In genomic region chr2:127360242-127360641, GRCh38 we compare ENCODE assay signal across 6 cellular contexts. TPM values are rescaled to one million over a fixed set of nuclear protein-coding genes. Genes with fewer than 3 reads are reported as not detected.
"Had no signal": no experiment of that assay in that cellular context is flagged by ENCODE, and none has a peak within 500 bp of the region (broad histone marks: within the 10 kb centered on the region; RNA-seq: fewer than 3 reads in every experiment).

No MANE protein-coding gene starts in this region.

- H3K9me3 ChIP-seq: HAP-1 had no signal

- H3K27ac Mint-ChIP-seq: HFFc6 had no signal

- H3K9me3 Mint-ChIP-seq: GM23338, HFFc6 had no signal

- H3K4me3 ChIP-seq: GM23338, HAP-1 had no signal

- DNase-seq: H7, HFFc6, IMR-90, KBM-7 had no signal

- H3K36me3 ChIP-seq: HAP-1 had no signal

- H3K4me3 Mint-ChIP-seq: HFFc6 had no signal

- H2AFZ ChIP-seq: GM23338 had no signal

RNA-seq across cellular contexts. Expression of gene PROC, which starts 58.0 kb away (rescaled TPM):
- total RNA-seq: HFFc6, IMR-90 had no signal
